Comparison of ENCODE assay signal across 8 cellular contexts in the genomic region with DNA sequence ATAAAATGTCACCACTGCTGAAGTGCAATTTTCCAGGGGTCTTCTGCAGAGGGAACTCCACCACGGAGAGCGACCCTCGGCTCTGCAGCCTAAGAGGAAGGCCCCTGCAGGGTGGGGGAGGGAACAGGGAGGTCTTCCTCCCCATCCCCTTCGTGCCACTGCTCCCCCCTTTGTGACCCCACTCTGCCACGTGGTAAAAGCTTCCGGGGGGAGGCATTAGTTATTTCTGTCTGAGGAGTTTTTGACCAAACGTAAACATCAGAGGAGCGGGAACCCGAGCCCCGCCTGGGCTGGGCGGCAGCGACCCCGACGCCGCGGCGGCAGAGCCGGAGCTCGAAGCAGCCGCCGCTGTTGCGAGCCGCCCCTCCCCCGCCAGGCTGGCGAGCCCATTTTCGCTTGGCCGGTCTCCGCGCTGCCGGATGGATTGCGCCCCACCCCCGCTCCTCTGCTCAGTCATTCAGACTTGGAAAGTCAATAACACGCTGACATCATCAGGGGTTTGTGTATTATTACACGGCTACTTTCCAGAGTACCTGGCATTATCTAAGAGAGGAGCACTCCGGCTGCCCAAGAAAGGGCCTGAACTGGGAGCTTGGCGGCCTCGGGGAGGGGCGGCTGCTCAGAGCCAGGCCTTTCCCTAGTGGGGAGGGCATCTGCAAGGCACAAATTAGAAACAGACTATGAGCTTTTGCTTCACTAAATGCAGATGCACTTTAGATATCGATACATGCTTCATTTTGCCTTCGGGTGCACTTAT.
DNase-seq lines count a peak whose midpoint lies in the region; ATAC-seq and TF ChIP-seq lines count a peak whose summit lies in the region.

No MANE protein-coding gene starts in this region.

- no peaks in the 10 kb centered on the region for H3K9me3 ChIP-seq in ovary
- H3K9me3 ChIP-seq in thyroid gland: no peaks in the 10 kb centered on the region

- H3K27me3 Mint-ChIP-seq in activated naive CD8-positive, alpha-beta T cell treated with anti-CD3 and anti-CD28 coated beads, Interleukin-2, amount 10 ng/mL, durations not matched to agents 7 days and 5 days: no peaks in the 10 kb centered on the region

- H3K4me1 Mint-ChIP-seq in activated naive CD8-positive, alpha-beta T cell treated with anti-CD3 and anti-CD28 coated beads, Interleukin-2, amount 10 ng/mL, durations not matched to agents 7 days and 5 days: peaks cover 36% of the 10 kb centered on the region

- DNase-seq in GM10266 (ENCODE audit: extremely low spot score): peak; percentile 94
- peak; percentile 99 for DNase-seq in NCI-H1105 (lab: John Stamatoyannopoulos, UW)
- peak; percentile 89 for DNase-seq in SKM-1 (lab: John Stamatoyannopoulos, UW; ENCODE audit: unreplicated experiment)
- DNase-seq in activated naive CD8-positive, alpha-beta T cell treated with anti-CD3 and anti-CD28 coated beads, Interleukin-2, amount 10 ng/mL, durations not matched to agents 7 days and 5 days: peak; percentile 98
- DNase-seq in head of caudate nucleus: peak; percentile 86 to 98 (median 94)
- DNase-seq in ovary: peak; percentile 94 to 98 (median 97)
- DNase-seq in thyroid gland: peak; percentile 93 to 95

- H3K27me3 ChIP-seq in ovary (no peaks in the 10 kb centered on the region), thyroid gland (no peaks in the 10 kb centered on the region)

- peak overlapping the region; percentile 32 for H3K4me3 ChIP-seq in ovary
- H3K4me3 ChIP-seq in thyroid gland (replicated peaks in 1 of 3): peak overlapping the region in 1 of 3 donors; percentile 2

- 1 to 2% (median 1%) methylated on average over 40 of the region's 40 CpGs for WGBS in ovary, 3 donors
- 1% methylated on average over 13 of the region's 40 CpGs for WGBS in thyroid gland, 2 donors

- TF ChIP-seq POLR2A in ovary (IDR thresholded peaks at IDR 0.05): no peak
- TF ChIP-seq POLR2A in thyroid gland (IDR thresholded peaks at IDR 0.05): peak in 1 of 2 donors; percentile 38

- H3K27ac ChIP-seq in ovary: peak overlapping the region in 1 of 2 donors; percentile 92
- H3K27ac ChIP-seq in thyroid gland: peak overlapping the region; percentile 74 to 93 (median 88)

- H3K36me3 ChIP-seq in ovary (no peaks in the 10 kb centered on the region), thyroid gland (no peaks in the 10 kb centered on the region)

- TF ChIP-seq CTCF in GM10266 (IDR thresholded peaks at IDR 0.05; ENCODE audit: control insufficient read depth, insufficient read depth, low read depth, missing control alignments) (peak; percentile 18), ovary (IDR thresholded peaks at IDR 0.05) (no peak), thyroid gland (IDR thresholded peaks at IDR 0.05) (peak in 2 of 6 experiments; percentile 21 to 25)

- peak overlapping the region; percentile 90 for H3K4me3 Mint-ChIP-seq in activated naive CD8-positive, alpha-beta T cell treated with anti-CD3 and anti-CD28 coated beads, Interleukin-2, amount 10 ng/mL, durations not matched to agents 7 days and 5 days

- H3K9me3 Mint-ChIP-seq in activated naive CD8-positive, alpha-beta T cell treated with anti-CD3 and anti-CD28 coated beads, Interleukin-2, amount 10 ng/mL, durations not matched to agents 7 days and 5 days: no peaks in the 10 kb centered on the region

- intact Hi-C loops in head of caudate nucleus (cut with DNase I): loop anchor here (1.0 to 10.0 kb wide), 6 partner anchors 115 to 418 kb away; a partner anchor contains a TSS
- intact Hi-C loops in ovary (cut with DNase I): loop anchor here (1.0 to 10.0 kb wide), 5 partner anchors 162 to 965 kb away; a partner anchor contains a TSS
- intact Hi-C loops in thyroid gland (cut with DNase I): loop anchor here (5.0 to 10.0 kb wide), 4 partner anchors 55 to 305 kb away; a partner anchor contains a TSS

- TF ChIP-seq EP300 in ovary (IDR thresholded peaks at IDR 0.05): peak; percentile 92

- ATAC-seq in HG02642 (IDR thresholded peaks at IDR 0.05; ENCODE audit: poor library complexity, unreplicated experiment): peak; percentile 74
- ATAC-seq in activated naive CD8-positive, alpha-beta T cell treated with anti-CD3 and anti-CD28 coated beads, Interleukin-2, amount 10 ng/mL, durations not matched to agents 7 days and 5 days (ENCODE audit: low read depth): peak; percentile 83

- H3K27ac Mint-ChIP-seq in activated naive CD8-positive, alpha-beta T cell treated with anti-CD3 and anti-CD28 coated beads, Interleukin-2, amount 10 ng/mL, durations not matched to agents 7 days and 5 days: peak overlapping the region; percentile 98

- POLR2A ChIA-PET in activated naive CD8-positive, alpha-beta T cell treated with anti-CD3 and anti-CD28 coated beads, Interleukin-2, amount 10 ng/mL, durations not matched to agents 7 days and 5 days (lab: Charles Lee): interaction anchor here (0.5 to 7.2 kb wide), 23 partner anchors 10 to 799 kb away, joined by 3 to 149 read pairs (median 4); a partner anchor contains a TSS

- H3K4me1 ChIP-seq in ovary (ENCODE audit: insufficient read depth) (peaks cover 20% of the 10 kb centered on the region), thyroid gland (peaks cover 54 to 62% of the 10 kb centered on the region in 2 donors)

- no peaks in the 10 kb centered on the region for H3K36me3 Mint-ChIP-seq in activated naive CD8-positive, alpha-beta T cell treated with anti-CD3 and anti-CD28 coated beads, Interleukin-2, amount 10 ng/mL, durations not matched to agents 7 days and 5 days
